In the genomic region with DNA sequence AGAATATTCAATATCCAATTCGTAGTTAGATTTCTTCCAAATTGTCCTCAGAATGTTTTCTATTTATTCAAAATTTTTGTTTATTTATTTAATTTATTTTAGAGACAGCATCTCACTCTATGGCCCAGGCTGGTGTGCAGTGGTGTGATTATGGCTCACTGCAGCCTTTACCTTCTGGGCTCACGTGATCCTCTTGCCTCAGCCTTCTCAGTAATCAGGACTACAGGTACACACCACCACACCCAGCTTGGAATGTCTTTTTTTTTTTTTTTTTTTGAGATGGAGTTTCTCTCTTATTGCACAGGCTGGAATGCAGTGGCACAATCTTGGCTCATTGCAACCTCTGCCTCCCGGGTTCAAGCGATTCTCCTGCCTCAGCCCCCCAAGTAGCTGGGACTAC, we compare ENCODE assay signal across 23 cellular contexts.
"Had no signal": no experiment of that assay in that cellular context is flagged by ENCODE, and none has a peak within 500 bp of the region (broad histone marks: within the 10 kb centered on the region; RNA-seq: fewer than 3 reads in every experiment).

No MANE protein-coding gene starts in this region.

- H3K4me3 ChIP-seq: neural progenitor cell, ovary, psoas muscle, skin epidermis, stomach, thoracic aorta, thyroid gland, tibial nerve, upper lobe of right lung, uterus had no signal

- H3K9me3 ChIP-seq: ovary, psoas muscle, stomach, thoracic aorta, thyroid gland, tibial nerve, upper lobe of right lung, uterus had no signal

- H3K4me2 ChIP-seq: neural progenitor cell had no signal

- H3K9ac ChIP-seq: neural progenitor cell, parathyroid adenoma had no signal

- H3K36me3 ChIP-seq: neural progenitor cell, ovary, stomach, thoracic aorta, thyroid gland, tibial nerve, upper lobe of right lung, uterus had no signal

- H3K27ac ChIP-seq: neural progenitor cell, ovary, parathyroid adenoma, psoas muscle, skin epidermis, stomach, thoracic aorta, thyroid gland, tibial nerve, upper lobe of right lung, uterus had no signal

- ATAC-seq: natural killer cell; psoas muscle; right cardiac atrium; sciatic nerve; stimulated activated effector memory CD8-positive, alpha-beta T cell treated with anti-CD3 and anti-CD28 coated beads, Interleukin-12 subunit alpha, Interleukin-12 subunit beta, amount 100 ng/mL, for 72 hours; stimulated activated naive B cell treated with anti-CD40 and anti-IgM and Interleukin-4, amounts not matched to agents 10 μg/mL and 1 μg/mL and 100 μg/mL, for 72 hours; upper lobe of right lung had no signal

- DNase-seq: naive B cell; natural killer cell; occipital lobe; ovary; right cardiac atrium; stimulated activated CD4-positive, alpha-beta T cell treated with anti-CD3 and anti-CD28 coated beads, Interleukin-15, amount 100 ng/mL, for 24 hours; stimulated activated CD4-positive, alpha-beta T cell treated with anti-CD3 and anti-CD28 coated beads, Interleukin-2, amount 100 ng/mL, for 24 hours; stimulated activated CD4-positive, alpha-beta T cell treated with anti-CD3 and anti-CD28 coated beads, Interleukin-2, amount 100 ng/mL, for 48 hours; stimulated activated CD4-positive, alpha-beta T cell treated with anti-CD3 and anti-CD28 coated beads, Interleukin-4, amount 100 ng/mL, for 24 hours; stimulated activated naive B cell treated with anti-CD40 and anti-IgM and Interleukin-4, amounts not matched to agents 10 μg/mL and 1 μg/mL and 100 μg/mL, for 72 hours; stimulated activated naive CD4-positive, alpha-beta T cell treated with Interleukin-2 at 50 U/mL for 16 hours; stomach; thyroid gland; upper lobe of right lung; uterus had no signal

- H3K4me1 ChIP-seq: uterus had no signal

- H2AFZ ChIP-seq: neural progenitor cell, parathyroid adenoma had no signal

- H3K27me3 ChIP-seq: neural progenitor cell, ovary, thyroid gland, tibial nerve, upper lobe of right lung, uterus had no signal
